In the genomic region with DNA sequence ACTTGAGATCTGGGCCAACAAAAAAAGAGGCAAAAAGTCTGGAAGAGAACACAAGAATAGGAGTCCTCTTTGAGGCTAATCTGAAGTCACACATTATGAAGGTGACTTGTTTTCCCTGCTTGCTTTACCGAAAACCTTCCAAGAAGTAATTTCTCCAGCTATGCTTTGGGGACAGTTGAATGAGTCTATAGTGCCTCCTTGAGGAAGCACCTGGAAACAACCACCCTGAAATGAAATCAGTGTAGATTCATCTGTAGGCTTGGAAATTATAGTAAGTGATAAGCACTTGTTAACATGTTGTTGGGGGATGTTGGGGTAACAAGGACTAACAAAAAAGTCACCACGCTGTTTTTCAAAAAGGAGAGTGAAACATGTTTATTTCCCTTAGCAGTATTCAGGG, we compare ENCODE assay signal across 11 cellular contexts. TPM values are rescaled to one million over a fixed set of nuclear protein-coding genes. Genes with fewer than 3 reads are reported as not detected.
DNase-seq lines count a peak whose midpoint lies in the region; ATAC-seq and TF ChIP-seq lines count a peak whose summit lies in the region.
"Had no signal": no experiment of that assay in that cellular context is flagged by ENCODE, and none has a peak within 500 bp of the region (broad histone marks: within the 10 kb centered on the region; RNA-seq: fewer than 3 reads in every experiment).

No MANE protein-coding gene starts in this region.

- H3K36me3 ChIP-seq in left lung: no peaks in the 10 kb centered on the region

- no peaks in the 10 kb centered on the region for H3K4me1 ChIP-seq in left lung

- no peak overlapping the region for H3K4me3 Mint-ChIP-seq in natural killer cell
- H3K4me3 Mint-ChIP-seq: dendritic cell treated with granulocyte-macrophage colony-stimulating factor and Interleukin-4, amounts not matched to agents 40 ng/mL and 50 ng/mL, for 4 days; nephron; stimulated activated memory B cell treated with anti-CD40 and anti-IgM and Interleukin-4, amounts not matched to agents 10 μg/mL and 1 μg/mL and 100 μg/mL, for 72 hours had no signal

- H3K4me1 Mint-ChIP-seq in natural killer cell: peaks cover 0 to 7% of the 10 kb centered on the region in 2 donors
- H3K4me1 Mint-ChIP-seq: nephron; stimulated activated memory B cell treated with anti-CD40 and anti-IgM and Interleukin-4, amounts not matched to agents 10 μg/mL and 1 μg/mL and 100 μg/mL, for 72 hours had no signal

- DNase-seq in CD1c-positive myeloid dendritic cell (ENCODE audit: extremely low spot score): peak; percentile 63
- peak; percentile 44 for DNase-seq in HT-29 (ENCODE audit: low spot score)
- no peak for DNase-seq in left lung
- DNase-seq in NCI-H2196 (lab: John Stamatoyannopoulos, UW; ENCODE audit: unreplicated experiment): no peak
- no peak for DNase-seq in natural killer cell
- no peak for DNase-seq in cerebellar nuclear complex (lab: John Stamatoyannopoulos, UW)

- peak; percentile 51 for ATAC-seq in left lung
- ATAC-seq in GM19023 (IDR thresholded peaks at IDR 0.05; ENCODE audit: unreplicated experiment): no peak
- no peak for ATAC-seq in natural killer cell
- ATAC-seq: stimulated activated memory B cell treated with anti-CD40 and anti-IgM and Interleukin-4, amounts not matched to agents 10 μg/mL and 1 μg/mL and 100 μg/mL, for 72 hours had no signal

- peaks cover 0 to 2% of the 10 kb centered on the region in 2 donors for H3K27me3 Mint-ChIP-seq in natural killer cell (ENCODE audit: low read depth in 2 of 2)

- H3K36me3 Mint-ChIP-seq in natural killer cell: no peaks in the 10 kb centered on the region
- H3K36me3 Mint-ChIP-seq: stimulated activated memory B cell treated with anti-CD40 and anti-IgM and Interleukin-4, amounts not matched to agents 10 μg/mL and 1 μg/mL and 100 μg/mL, for 72 hours had no signal

- H3K27ac ChIP-seq in VCaP: no peak overlapping the region
- H3K27ac ChIP-seq in left lung: no peak overlapping the region

- H3K27ac Mint-ChIP-seq in natural killer cell: no peak overlapping the region
- H3K27ac Mint-ChIP-seq: dendritic cell treated with granulocyte-macrophage colony-stimulating factor and Interleukin-4, amounts not matched to agents 40 ng/mL and 50 ng/mL, for 4 days; nephron; stimulated activated memory B cell treated with anti-CD40 and anti-IgM and Interleukin-4, amounts not matched to agents 10 μg/mL and 1 μg/mL and 100 μg/mL, for 72 hours had no signal

- no peaks in the 10 kb centered on the region for H3K9me3 Mint-ChIP-seq in natural killer cell
- H3K9me3 Mint-ChIP-seq: dendritic cell treated with granulocyte-macrophage colony-stimulating factor and Interleukin-4, amounts not matched to agents 40 ng/mL and 50 ng/mL, for 4 days; nephron; stimulated activated memory B cell treated with anti-CD40 and anti-IgM and Interleukin-4, amounts not matched to agents 10 μg/mL and 1 μg/mL and 100 μg/mL, for 72 hours had no signal

- intact Hi-C loops in left lung (cut with DNase I): loop anchor here in 1 of 2 donors (5.0 kb wide), 1 partner anchor 125 kb away; no protein-coding TSS in a partner anchor
- intact Hi-C loops in natural killer cell (cut with micrococcal nuclease): no loop called here

- H3K9me3 ChIP-seq in left lung: no peaks in the 10 kb centered on the region

- TF ChIP-seq CTCF in VCaP (conservative IDR thresholded peaks at IDR 0.05) (0 out of 2 replicates have a peak, but pooled peaks have one; percentile 30), left lung (IDR thresholded peaks at IDR 0.05) (peak; percentile 24 to 32), natural killer cell (IDR thresholded peaks at IDR 0.05) (no peak)

- H3K4me3 ChIP-seq in left lung: no peak overlapping the region

- no peaks in the 10 kb centered on the region for H3K27me3 ChIP-seq in left lung

RNA-seq across cellular contexts. Expression of a gene that starts 23.4 kb away (rescaled TPM):
- not detected in 2 replicates for total RNA-seq in HT-29 (2014; rRNA removed; shearing (Covaris generic))
- total RNA-seq in left lung: not detected
- not detected for total RNA-seq in natural killer cell

RNA-seq across cellular contexts. Expression of a gene that starts 41.6 kb away (rescaled TPM):
- total RNA-seq in HT-29 (2014; rRNA removed; shearing (Covaris generic)): not detected in 2 replicates
- total RNA-seq in left lung (not detected), natural killer cell (not detected)

Comparison
In these comparisons a context has a peak if more than half of its experiments do, and no peak if none do; other contexts are left out.
1. DNase-seq: peak in CD1c-positive myeloid dendritic cell (single experiment) and HT-29 (single experiment); none in left lung (0 of 2), NCI-H2196 (single experiment), natural killer cell (single experiment) and cerebellar nuclear complex (0 of 2).